17 cellular contexts compared by ENCODE assay signal in the genomic region with DNA sequence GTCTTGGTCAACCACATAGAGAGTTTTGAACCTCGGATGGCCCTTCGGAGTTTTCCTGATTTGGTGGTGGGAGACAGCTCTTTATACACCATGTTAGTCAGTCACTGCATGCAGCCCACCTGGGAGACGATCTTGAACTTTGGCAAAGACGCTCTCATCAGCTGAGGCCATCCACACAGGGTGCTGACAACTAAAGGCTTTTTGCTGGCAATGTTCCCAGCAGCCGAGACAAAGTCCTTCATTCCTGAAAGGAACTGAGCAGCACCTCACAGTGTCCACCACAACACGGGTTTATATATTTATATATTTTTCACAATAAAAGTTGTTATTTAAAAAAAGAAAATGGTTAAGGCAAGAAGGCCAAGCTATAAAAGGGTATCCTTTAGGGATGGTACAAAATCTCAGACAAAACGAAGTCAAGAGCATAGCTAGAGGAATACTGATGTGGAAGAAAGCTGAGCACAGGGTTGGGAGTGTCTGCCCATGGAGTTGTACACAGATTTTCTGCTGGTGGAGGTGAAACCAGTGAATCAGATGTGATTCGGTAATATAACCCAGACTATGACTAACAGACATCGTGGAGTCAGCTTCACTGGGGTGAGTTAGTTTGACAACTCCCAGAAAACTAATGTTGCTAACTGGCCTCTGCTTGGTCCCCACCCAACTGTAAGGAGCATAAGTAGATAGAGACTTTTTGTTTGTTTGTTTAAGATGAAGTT. TPM values are rescaled to one million over a fixed set of nuclear protein-coding genes. Genes with fewer than 3 reads are reported as not detected.
DNase-seq lines count a peak whose midpoint lies in the region; ATAC-seq, FAIRE-seq and TF ChIP-seq lines count a peak whose summit lies in the region.
"Had no signal": no experiment of that assay in that cellular context is flagged by ENCODE, and none has a peak within 500 bp of the region (broad histone marks: within the 10 kb centered on the region; RNA-seq: fewer than 3 reads in every experiment).

No MANE protein-coding gene starts in this region.

- no peak overlapping the region for H3K27ac Mint-ChIP-seq in activated T-helper 17 cell treated with anti-CD3 and anti-CD28 coated beads, Interleukin-2, amount 50 U/mL, for 72 hours
- H3K27ac Mint-ChIP-seq: activated naive CD4-positive, alpha-beta T cell treated with anti-CD3 and anti-CD28 coated beads, Interleukin-2, amount 50 U/mL, for 24 hours; B cell; natural killer cell treated with Interleukin-12 subunit alpha and Interleukin-12 subunit beta and Interleukin-15 and Interleukin-18, amount 100 ng/mL, for 72 hours had no signal

- H3K4me3 Mint-ChIP-seq in activated T-helper 17 cell treated with anti-CD3 and anti-CD28 coated beads, Interleukin-2, amount 50 U/mL, for 72 hours, result no peak overlapping the region
- H3K4me3 Mint-ChIP-seq: activated naive CD4-positive, alpha-beta T cell treated with anti-CD3 and anti-CD28 coated beads, Interleukin-2, amount 50 U/mL, for 24 hours; B cell; natural killer cell treated with Interleukin-12 subunit alpha and Interleukin-12 subunit beta and Interleukin-15 and Interleukin-18, amount 100 ng/mL, for 72 hours had no signal

- TF ChIP-seq CTCF in heart right ventricle (IDR thresholded peaks at IDR 0.05), result no peak
- TF ChIP-seq CTCF in suprapubic skin (IDR thresholded peaks at IDR 0.05), result no peak

- H3K9me3 ChIP-seq in heart right ventricle (no peaks in the 10 kb centered on the region), suprapubic skin (no peaks in the 10 kb centered on the region)

- DNase-seq in Right ventricle myocardium superior (no peak), cardiac septum (ENCODE audit: low spot score) (no peak), heart right ventricle (peak in 1 of 2 donors; percentile 28), urothelium cell line (ENCODE audit: low spot score) (peak; percentile 6), frontal cortex (ENCODE audit: low spot score in 2 of 2) (no peak), suprapubic skin (ENCODE audit: low spot score in 2 of 2) (no peak), NCI-H1694 (lab: John Stamatoyannopoulos, UW) (no peak)
- DNase-seq: activated CD4-positive, alpha-beta T cell treated with anti-CD3 and anti-CD28 coated beads, Interleukin-2, amount 50 U/mL, for 4 hours; effector CD8-positive, alpha-beta T cell; NCI-H1417; T-helper 1 cell had no signal

- intact Hi-C loops in Right ventricle myocardium superior (cut with DNase I) (no loop called here), cardiac septum (cut with DNase I) (no loop called here), heart right ventricle (cut with DNase I) (no loop called here)

- 45 to 46% methylated on average over 9 of the region's 9 CpGs for WGBS in heart right ventricle, 2 donors
- 77% methylated on average over 9 of the region's 9 CpGs for WGBS in suprapubic skin

- no peak for TF ChIP-seq POLR2A in suprapubic skin (IDR thresholded peaks at IDR 0.05)

- TF ChIP-seq EP300 in suprapubic skin (IDR thresholded peaks at IDR 0.05), result no peak

- no peaks in the 10 kb centered on the region for H3K4me1 Mint-ChIP-seq in activated T-helper 17 cell treated with anti-CD3 and anti-CD28 coated beads, Interleukin-2, amount 50 U/mL, for 72 hours
- H3K4me1 Mint-ChIP-seq: activated naive CD4-positive, alpha-beta T cell treated with anti-CD3 and anti-CD28 coated beads, Interleukin-2, amount 50 U/mL, for 24 hours; B cell had no signal

- H3K27me3 ChIP-seq in heart right ventricle (peaks cover 0 to 4% (median 0%) of the 10 kb centered on the region in 7 donors), suprapubic skin (no peaks in the 10 kb centered on the region)

- H3K9me3 Mint-ChIP-seq in activated T-helper 17 cell treated with anti-CD3 and anti-CD28 coated beads, Interleukin-2, amount 50 U/mL, for 72 hours, result no peaks in the 10 kb centered on the region
- H3K9me3 Mint-ChIP-seq: activated naive CD4-positive, alpha-beta T cell treated with anti-CD3 and anti-CD28 coated beads, Interleukin-2, amount 50 U/mL, for 24 hours; natural killer cell treated with Interleukin-12 subunit alpha and Interleukin-12 subunit beta and Interleukin-15 and Interleukin-18, amount 100 ng/mL, for 72 hours had no signal

- ATAC-seq in Right ventricle myocardium superior (ENCODE audit: poor library complexity) (peak; percentile 85), heart right ventricle (peak in 6 of 8 donors; percentile 42 to 77 (median 60))
- ATAC-seq in activated T-helper 17 cell treated with anti-CD3 and anti-CD28 coated beads, Interleukin-2, amount 50 U/mL, for 72 hours (replicated peaks), result peak; percentile 83
- ATAC-seq: natural killer cell treated with Interleukin-12 subunit alpha and Interleukin-12 subunit beta and Interleukin-15 and Interleukin-18, amount 100 ng/mL, for 72 hours had no signal

- peaks cover 0 to 10% (median 0%) of the 10 kb centered on the region in 9 donors for H3K4me1 ChIP-seq in heart right ventricle
- H3K4me1 ChIP-seq in suprapubic skin, result no peaks in the 10 kb centered on the region

- H3K4me3 ChIP-seq in heart right ventricle (no peak overlapping the region), suprapubic skin (no peak overlapping the region)

- FAIRE-seq in urothelium cell line (lab: Jason Lieb, UNC) (no peak), frontal cortex (lab: Jason Lieb, UNC) (no peak)
- FAIRE-seq: G401.6 had no signal

- H3K36me3 ChIP-seq in heart right ventricle (no peaks in the 10 kb centered on the region), suprapubic skin (no peaks in the 10 kb centered on the region)

- H3K36me3 Mint-ChIP-seq in activated T-helper 17 cell treated with anti-CD3 and anti-CD28 coated beads, Interleukin-2, amount 50 U/mL, for 72 hours (ENCODE audit: low read depth), result no peaks in the 10 kb centered on the region
- H3K36me3 Mint-ChIP-seq: activated naive CD4-positive, alpha-beta T cell treated with anti-CD3 and anti-CD28 coated beads, Interleukin-2, amount 50 U/mL, for 24 hours; natural killer cell treated with Interleukin-12 subunit alpha and Interleukin-12 subunit beta and Interleukin-15 and Interleukin-18, amount 100 ng/mL, for 72 hours had no signal

- H3K27ac ChIP-seq in heart right ventricle (no peak overlapping the region), suprapubic skin (no peak overlapping the region)
- H3K27ac ChIP-seq: HL-60 had no signal

- peaks cover 8% of the 10 kb centered on the region for H3K27me3 Mint-ChIP-seq in activated T-helper 17 cell treated with anti-CD3 and anti-CD28 coated beads, Interleukin-2, amount 50 U/mL, for 72 hours
- H3K27me3 Mint-ChIP-seq: activated naive CD4-positive, alpha-beta T cell treated with anti-CD3 and anti-CD28 coated beads, Interleukin-2, amount 50 U/mL, for 24 hours had no signal

RNA-seq across cellular contexts. Expression of gene CAPZA2, which starts 27.4 kb away (rescaled TPM):
- total RNA-seq in Right ventricle myocardium superior (344 TPM), cardiac septum (313 TPM), heart right ventricle (100 to 1,000 TPM; 285 to 416 (median 345) TPM), frontal cortex (154 TPM), suprapubic skin (10 to 100 TPM; 53.7 to 64.9 (median 59.6) TPM)
- total RNA-seq in activated T-helper 17 cell treated with anti-CD3 and anti-CD28 coated beads, Interleukin-2, amount 50 U/mL, for 72 hours, result 100 to 1,000 TPM; 108 to 181 TPM
- 10 to 100 TPM; 39.4 to 93.0 TPM for polyA plus RNA-seq in heart right ventricle
